17 cellular contexts compared by ENCODE assay signal in genomic region chr1:227805606-227806197, GRCh38. TPM values are rescaled to one million over a fixed set of nuclear protein-coding genes. Genes with fewer than 3 reads are reported as not detected.
DNase-seq lines count a peak whose midpoint lies in the region; ATAC-seq, FAIRE-seq and TF ChIP-seq lines count a peak whose summit lies in the region.
"Had no signal": no experiment of that assay in that cellular context is flagged by ENCODE, and none has a peak within 500 bp of the region (broad histone marks: within the 10 kb centered on the region; RNA-seq: fewer than 3 reads in every experiment).

No MANE protein-coding gene starts in this region.

- intact Hi-C loops in mucosa of descending colon (cut with DNase I, micrococcal nuclease) (no loop called here), head of caudate nucleus (cut with DNase I) (no loop called here)

- no peaks in the 10 kb centered on the region for H3K9me3 ChIP-seq in mucosa of descending colon
- H3K9me3 ChIP-seq: SJSA1 had no signal

- no peak overlapping the region for H3K4me3 ChIP-seq in epithelial cell of proximal tubule (ENCODE audit: low read depth, low read length)
- H3K4me3 ChIP-seq in mucosa of descending colon = no peak overlapping the region
- H3K4me3 ChIP-seq: SJSA1, thoracic aorta had no signal

- TF ChIP-seq CTCF in epithelial cell of proximal tubule (conservative IDR thresholded peaks at IDR 0.05; ENCODE audit: low read depth, low read length) = no peak
- no peak for TF ChIP-seq CTCF in mucosa of descending colon (IDR thresholded peaks at IDR 0.05)

- peak; percentile 81 for FAIRE-seq in RCC 7860 (lab: Jason Lieb, UNC)

- no peak for ATAC-seq in GM18861 (IDR thresholded peaks at IDR 0.05; ENCODE audit: unreplicated experiment)
- no peak for ATAC-seq in mucosa of descending colon
- ATAC-seq in GM18511 (IDR thresholded peaks at IDR 0.05; ENCODE audit: unreplicated experiment) = no peak

- no peaks in the 10 kb centered on the region for H3K36me3 ChIP-seq in mucosa of descending colon (ENCODE audit: low read depth)
- H3K36me3 ChIP-seq: SJSA1, thoracic aorta had no signal

- peak; percentile 96 for DNase-seq in GM04504 (ENCODE audit: low read depth)
- DNase-seq in RCC 7860 (ENCODE audit: low spot score) = peak; percentile 72
- DNase-seq in epithelial cell of proximal tubule (ENCODE audit: low read depth) = peak; percentile 26
- DNase-seq in renal cortical epithelial cell (ENCODE audit: low read depth) = peak; percentile 71
- no peak for DNase-seq in mucosa of descending colon
- no peak for DNase-seq in head of caudate nucleus
- DNase-seq: activated CD4-positive, alpha-beta T cell treated with anti-CD3 and anti-CD28 coated beads for 4 hours; activated gamma-delta T cell; DMS153; NCI-H1092; NCI-H510A treated with DMSO at 0.1 percent for 48 hours; retina had no signal

- H3K4me1 ChIP-seq in mucosa of descending colon (ENCODE audit: low read depth) = no peaks in the 10 kb centered on the region
- H3K4me1 ChIP-seq: SJSA1 had no signal

RNA-seq across cellular contexts. Expression of gene PRSS38, which starts 9.8 kb away (rescaled TPM):
- total RNA-seq in epithelial cell of proximal tubule (not detected in 2 replicates), renal cortical epithelial cell (not detected in 2 replicates), mucosa of descending colon (not detected)
- total RNA-seq: dermis microvascular lymphatic vessel endothelial cell, SJSA1, thoracic aorta had no signal

Comparison
In these comparisons a context has a peak if more than half of its experiments do, and no peak if none do; other contexts are left out.
1. DNase-seq: peak in GM04504 (single experiment), RCC 7860 (single experiment), epithelial cell of proximal tubule (single experiment) and renal cortical epithelial cell (single experiment); none in mucosa of descending colon (0 of 3) and head of caudate nucleus (0 of 42).